4 cellular contexts compared by ENCODE assay signal in the genomic region with DNA sequence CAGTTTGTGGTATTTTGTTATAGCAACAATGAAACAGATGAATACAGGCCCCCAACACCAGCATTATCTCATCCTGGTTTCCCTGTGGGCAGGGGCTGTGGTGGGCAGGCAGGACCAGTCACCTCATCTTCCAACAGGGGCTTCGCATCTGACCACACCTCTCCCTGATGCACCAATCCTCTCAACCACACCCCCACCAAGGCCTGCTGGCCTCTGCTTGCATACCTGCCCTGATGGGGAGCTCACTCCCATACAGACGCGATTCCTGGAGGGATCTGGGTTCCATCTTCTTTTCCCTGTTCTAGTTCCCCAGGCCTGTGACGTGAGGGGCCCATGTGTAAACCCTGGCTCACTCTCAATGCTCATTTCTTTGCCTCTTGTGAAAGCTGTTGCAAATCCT. TPM values are rescaled to one million over a fixed set of nuclear protein-coding genes. Genes with fewer than 3 reads are reported as not detected.
"Had no signal": no experiment of that assay in that cellular context is flagged by ENCODE, and none has a peak within 500 bp of the region (broad histone marks: within the 10 kb centered on the region; RNA-seq: fewer than 3 reads in every experiment).

No MANE protein-coding gene starts in this region.

RNA-seq across cellular contexts. Expression of a gene that starts 56.9 kb away (rescaled TPM):
- total RNA-seq: activated CD8-positive, alpha-beta T cell treated with anti-CD3 and anti-CD28 coated beads, Interleukin-2, amount 10 ng/mL, durations not matched to agents 7 days and 5 days; activated naive CD4-positive, alpha-beta T cell treated with anti-CD3 and anti-CD28 coated beads, Interleukin-2, amount 50 U/mL, for 72 hours; activated T-helper 1 cell treated with anti-CD3 and anti-CD28 coated beads, Interleukin-12 subunit alpha, Interleukin-12 subunit beta, Interleukin-2, Interleukin-4 antibody, amounts not matched to agents 30 ng/mL and 10 ng/mL and 1 ng/mL, durations not matched to agents 14 hours and 24 hours and 36 hours; RPMI7951 had no signal
